20 cellular contexts compared by ENCODE assay signal in the genomic region with DNA sequence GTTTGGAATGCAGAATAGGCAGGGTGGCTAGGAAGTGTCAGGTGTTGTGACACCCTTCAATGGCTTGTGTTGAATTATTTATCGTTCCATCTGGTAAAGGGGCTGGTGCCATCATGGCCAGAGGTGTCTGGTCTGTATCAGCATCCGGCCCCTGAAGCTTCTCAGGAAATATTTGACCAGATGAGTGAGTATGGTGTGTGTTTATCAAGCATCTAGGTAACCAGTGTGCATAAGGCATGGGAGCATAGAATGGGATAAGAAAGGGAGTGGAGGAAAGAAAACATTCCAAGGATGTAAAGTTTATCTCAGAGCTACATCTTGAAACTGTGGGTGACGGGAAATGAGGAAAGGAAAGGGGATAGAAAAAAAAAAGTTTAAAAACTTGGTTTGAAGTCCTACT.
DNase-seq lines count a peak whose midpoint lies in the region; ATAC-seq and TF ChIP-seq lines count a peak whose summit lies in the region.
"Had no signal": no experiment of that assay in that cellular context is flagged by ENCODE, and none has a peak within 500 bp of the region (broad histone marks: within the 10 kb centered on the region; RNA-seq: fewer than 3 reads in every experiment).

No MANE protein-coding gene starts in this region.

- no peak overlapping the region for H2BK5ac ChIP-seq in H9 (ENCODE audit: insufficient read length, low read length)

- H2BK15ac ChIP-seq in H9 (ENCODE audit: low read depth, low read length) = no peak overlapping the region

- H3K4me3 ChIP-seq in endodermal cell (ENCODE audit: low read length) = no peak overlapping the region
- peak overlapping the region; percentile 21; the same call in 1 of the 2 replicates for H3K4me3 ChIP-seq in iPS-20b (ENCODE audit: low read length)
- H3K4me3 ChIP-seq in aorta (ENCODE audit: low read length in 2 of 2) = no peak overlapping the region
- H3K4me3 ChIP-seq: BLaER1 treated with 17β-estradiol and CSF1 and Interleukin-3, amounts not matched to agents 10 nM and 100 nM; GM23248 had no signal

- H3K36me3 ChIP-seq in endodermal cell (ENCODE audit: control insufficient read depth, insufficient read depth, low read length) (no peaks in the 10 kb centered on the region), iPS-20b (ENCODE audit: insufficient read depth, low read depth, low read length) (no peaks in the 10 kb centered on the region), aorta (ENCODE audit: control insufficient read depth in 1 of 2, insufficient read depth in 2 of 2, low read length in 1 of 2) (no peaks in the 10 kb centered on the region)
- H3K36me3 ChIP-seq: BLaER1 treated with 17β-estradiol and CSF1 and Interleukin-3, amounts not matched to agents 10 nM and 100 nM had no signal

- H3K27me3 ChIP-seq in H9 (ENCODE audit: insufficient read depth, low read length) = no peaks in the 10 kb centered on the region
- no peaks in the 10 kb centered on the region for H3K27me3 ChIP-seq in endodermal cell (ENCODE audit: control insufficient read depth, insufficient read depth, low read length, poor library complexity, severe bottlenecking)
- H3K27me3 ChIP-seq in iPS-20b (ENCODE audit: insufficient read depth, low read length) = no peaks in the 10 kb centered on the region
- H3K27me3 ChIP-seq in aorta (ENCODE audit: control insufficient read depth in 1 of 2, insufficient read depth in 2 of 2, low read length in 1 of 2) = no peaks in the 10 kb centered on the region

- no peaks in the 10 kb centered on the region for H3K79me2 ChIP-seq in H9 (ENCODE audit: insufficient read depth, low read length)

- DNase-seq in H9 (no peak), endodermal cell (no peak), SIG-M5 (lab: John Stamatoyannopoulos, UW) (no peak), aorta (no peak)
- DNase-seq: AML-193; CD4-positive, alpha-beta T cell; GM23248; HCEC 1CT; NCI-H1048; NCI-H1417; NCI-H187; NCI-H2081 treated with DMSO at 0.1 percent for 48 hours; NCI-H2171; NCI-H226; NCI-H510A treated with DMSO at 0.1 percent for 48 hours had no signal

- H3K4me3 Mint-ChIP-seq in H9 = peak overlapping the region in 1 of 2 experiments; percentile 50; a peak in 2 of 5 replicates
- no peak overlapping the region for H3K4me3 Mint-ChIP-seq in endodermal cell
- H3K4me3 Mint-ChIP-seq: CD4-positive, alpha-beta T cell had no signal

- H3K56ac ChIP-seq in H9 (ENCODE audit: insufficient read length, low read depth, low read length) = no peak overlapping the region

- H3K27ac Mint-ChIP-seq in H9 (peak overlapping the region; percentile 63 to 91 (median 89); a peak in 6 of 7 replicates), endodermal cell (peak overlapping the region; percentile 33)
- H3K27ac Mint-ChIP-seq: CD4-positive, alpha-beta T cell had no signal

- no peak overlapping the region for H4K8ac ChIP-seq in H9 (replicated peaks; ENCODE audit: insufficient read length, low read depth, low read length)

- no peaks in the 10 kb centered on the region for H4K20me1 ChIP-seq in H9 (ENCODE audit: control insufficient read depth, insufficient read depth, insufficient read length)
- H4K20me1 ChIP-seq: BLaER1 treated with 17β-estradiol and CSF1 and Interleukin-3, amounts not matched to agents 10 nM and 100 nM had no signal

- H2AFZ ChIP-seq in H9 (ENCODE audit: low read length) = no peak overlapping the region
- H2AFZ ChIP-seq: GM23248 had no signal

- no peak overlapping the region for H3K23ac ChIP-seq in H9 (ENCODE audit: insufficient read length, low read depth, low read length)

- ATAC-seq in HG02852 (IDR thresholded peaks at IDR 0.05; ENCODE audit: unreplicated experiment) (no peak), GM18909 (IDR thresholded peaks at IDR 0.05; ENCODE audit: poor library complexity, unreplicated experiment) (no peak), aorta (ENCODE audit: low FRiP score) (no peak)

- peak overlapping the region; percentile 43 for H3K4me2 ChIP-seq in H9 (ENCODE audit: insufficient read depth, insufficient read length, low read length)
- H3K4me2 ChIP-seq: BLaER1 treated with 17β-estradiol and CSF1 and Interleukin-3, amounts not matched to agents 10 nM and 100 nM had no signal

- H3K27me3 Mint-ChIP-seq in H9 (ENCODE audit: low read depth) (no peaks in the 10 kb centered on the region), endodermal cell (ENCODE audit: insufficient read depth) (no peaks in the 10 kb centered on the region)
- H3K27me3 Mint-ChIP-seq: CD4-positive, alpha-beta T cell had no signal

- no peak overlapping the region for H2BK20ac ChIP-seq in H9 (ENCODE audit: low read depth, low read length, poor library complexity, severe bottlenecking)

- H3K79me1 ChIP-seq in H9 (ENCODE audit: insufficient read depth, low read depth, low read length, poor library complexity, severe bottlenecking) = no peaks in the 10 kb centered on the region

- H3K18ac ChIP-seq in H9 (ENCODE audit: insufficient read length, low read depth, low read length) = no peak overlapping the region

- H4K5ac ChIP-seq in H9 (ENCODE audit: insufficient read length, low read depth, low read length) = no peak overlapping the region

- no peak overlapping the region for H3T11ph ChIP-seq in H9 (ENCODE audit: low read length)

- H3K4me1 ChIP-seq in H9 (ENCODE audit: insufficient read depth, low read length) (peaks cover 9% of the 10 kb centered on the region), endodermal cell (ENCODE audit: control insufficient read depth, insufficient read depth, low read length) (no peaks in the 10 kb centered on the region), iPS-20b (ENCODE audit: insufficient read depth, low read length) (peaks cover 22% of the 10 kb centered on the region; the same call in 1 of the 2 replicates), aorta (ENCODE audit: control insufficient read depth in 1 of 2, insufficient read depth in 2 of 2, low read length in 2 of 2) (no peaks in the 10 kb centered on the region)
- H3K4me1 ChIP-seq: BLaER1 treated with 17β-estradiol and CSF1 and Interleukin-3, amounts not matched to agents 10 nM and 100 nM had no signal

- H2AK5ac ChIP-seq in H9 (ENCODE audit: insufficient read length, low read length) = no peak overlapping the region

- intact Hi-C loops in aorta (cut with DNase I) = no loop called here

- H3K9ac ChIP-seq in H9 (ENCODE audit: extremely low read depth, insufficient read length, low read length) (no peak overlapping the region), endodermal cell (ENCODE audit: extremely low read depth, low read length, poor library complexity, severe bottlenecking) (no peak overlapping the region), iPS-20b (ENCODE audit: low read depth, low read length) (no peak overlapping the region)
- H3K9ac ChIP-seq: BLaER1 treated with 17β-estradiol and CSF1 and Interleukin-3, amounts not matched to agents 10 nM and 100 nM; GM23248 had no signal

- H3K14ac ChIP-seq in H9 (ENCODE audit: insufficient read depth, low read length) = no peak overlapping the region

- TF ChIP-seq CTCF in H9 (conservative IDR thresholded peaks at IDR 0.05) (no peak), endodermal cell (conservative IDR thresholded peaks at IDR 0.05) (no peak)

- H3K27ac ChIP-seq in H9 (ENCODE audit: insufficient read length, low read depth, low read length) = peak overlapping the region; percentile 57
- no peak overlapping the region for H3K27ac ChIP-seq in endodermal cell (ENCODE audit: low read depth, low read length)
- H3K27ac ChIP-seq in iPS-20b (ENCODE audit: low read length) = no peak overlapping the region
- H3K27ac ChIP-seq in aorta (ENCODE audit: low read depth in 1 of 2, low read length in 2 of 2) = no peak overlapping the region
- H3K27ac ChIP-seq: BLaER1 treated with 17β-estradiol and CSF1 and Interleukin-3, amounts not matched to agents 10 nM and 100 nM; GM23248; HL-60 had no signal

- no CpG with 5 or more reads among the region's 3 CpGs for WGBS in H9 (ENCODE audit: extremely low coverage, insufficient read length, low lambda C conversion rate)
- WGBS in endodermal cell (ENCODE audit: insufficient coverage in 1 of 2, insufficient read length in 1 of 2), 2 experiments = 100% methylated on average over 2 of the region's 3 CpGs; no CpG with 5 or more reads in 1 of the 2 experiments
- WGBS in aorta, 2 donors = 50 to 79% methylated on average over 3 of the region's 3 CpGs

- no peak overlapping the region for H4K91ac ChIP-seq in H9 (ENCODE audit: insufficient read length, low read depth, low read length)

- no peaks in the 10 kb centered on the region for H3K9me3 Mint-ChIP-seq in H9
- no peaks in the 10 kb centered on the region for H3K9me3 Mint-ChIP-seq in endodermal cell
- H3K9me3 Mint-ChIP-seq: CD4-positive, alpha-beta T cell had no signal

- no peak overlapping the region for H2BK120ac ChIP-seq in H9 (ENCODE audit: low read depth, low read length, poor library complexity, severe bottlenecking)

- no peak overlapping the region for H2BK12ac ChIP-seq in H9 (ENCODE audit: insufficient read length, low read depth, low read length)

- no peaks in the 10 kb centered on the region for H3K23me2 ChIP-seq in H9 (ENCODE audit: insufficient read length, low read depth, low read length, poor library complexity, severe bottlenecking)

- H3K4ac ChIP-seq in H9 (ENCODE audit: low read depth, low read length) = no peak overlapping the region

- H3K4me1 Mint-ChIP-seq in H9 = peaks cover 50 to 54% of the 10 kb centered on the region in 2 experiments
- H3K4me1 Mint-ChIP-seq in endodermal cell = peaks cover 6% of the 10 kb centered on the region

- H3K9me3 ChIP-seq in H9 (ENCODE audit: control insufficient read depth, low read depth, low read length) (no peaks in the 10 kb centered on the region), endodermal cell (ENCODE audit: control insufficient read depth, low read length) (no peaks in the 10 kb centered on the region), iPS-20b (ENCODE audit: insufficient read depth, low read depth, low read length) (no peaks in the 10 kb centered on the region), aorta (ENCODE audit: control insufficient read depth, low read length) (no peaks in the 10 kb centered on the region)
- H3K9me3 ChIP-seq: BLaER1 treated with 17β-estradiol and CSF1 and Interleukin-3, amounts not matched to agents 10 nM and 100 nM had no signal

- peaks cover 0 to 5% (median 2%) of the 10 kb centered on the region in 3 experiments; a peak in 3 of 7 replicates for H3K36me3 Mint-ChIP-seq in H9 (ENCODE audit: insufficient read depth in 1 of 3, low read depth in 3 of 3)
- H3K36me3 Mint-ChIP-seq in endodermal cell (ENCODE audit: low read depth) = peaks cover 26% of the 10 kb centered on the region
